Comparison of ENCODE assay signal across 1 cellular context in genomic region chr7:24227068-24227467, GRCh38.
TF ChIP-seq lines count a peak whose summit lies in the region.

No MANE protein-coding gene starts in this region.

TF ChIP-seq in GM23338, 12 proteins besides CTCF, POLR2A, EP300 and RAD21 (continued from another document):
- TF ChIP-seq ZNF462 (CRISPR knock-in tag; IDR thresholded peaks at IDR 0.05), result no peak
- TF ChIP-seq CREB1 (CRISPR knock-in tag; IDR thresholded peaks at IDR 0.05; ENCODE audit: low read depth), result no peak
- TF ChIP-seq ETS1 (IDR thresholded peaks at IDR 0.05), result no peak
- TF ChIP-seq EZH2 (IDR thresholded peaks at IDR 0.05; ENCODE audit: low read depth, unreplicated experiment), result no peak
- no peak for TF ChIP-seq ZNF331 (CRISPR knock-in tag; IDR thresholded peaks at IDR 0.05; ENCODE audit: low read depth)
- no peak for TF ChIP-seq JUNB (IDR thresholded peaks at IDR 0.05; ENCODE audit: unreplicated experiment)
- no peak for TF ChIP-seq POLR2AphosphoS5 (IDR thresholded peaks at IDR 0.05; ENCODE audit: low read depth)
TF ChIP-seq in GM23338: peak in this region for 0.
